Comparison of ENCODE assay signal across 19 cellular contexts in genomic region chr7:16684935-16685334, GRCh38. TPM values are rescaled to one million over a fixed set of nuclear protein-coding genes. Genes with fewer than 3 reads are reported as not detected.
DNase-seq lines count a peak whose midpoint lies in the region; ATAC-seq and TF ChIP-seq lines count a peak whose summit lies in the region.
"Had no signal": no experiment of that assay in that cellular context is flagged by ENCODE, and none has a peak within 500 bp of the region (broad histone marks: within the 10 kb centered on the region; RNA-seq: fewer than 3 reads in every experiment).

No MANE protein-coding gene starts in this region.

- peak overlapping the region; percentile 61 for H3K27ac ChIP-seq in smooth muscle cell (ENCODE audit: low read depth)
- H3K27ac ChIP-seq: heart left ventricle, neutrophil, right atrium auricular region had no signal

- CTCF ChIA-PET in activated CD8-positive, alpha-beta memory T cell treated with anti-CD3 and anti-CD28 coated beads, Interleukin-2, amount 10 ng/mL, durations not matched to agents 7 days and 5 days (lab: Charles Lee): interaction anchor here (0.7 to 1.2 kb wide), 2 partner anchors 10 to 21 kb away, joined by 3 to 5 read pairs; no protein-coding TSS in a partner anchor

- no peak for DNase-seq in activated CD8-positive, alpha-beta memory T cell treated with anti-CD3 and anti-CD28 coated beads, Interleukin-2, amount 10 ng/mL, durations not matched to agents 7 days and 5 days
- DNase-seq in activated CD8-positive, alpha-beta memory T cell treated with anti-CD3 and anti-CD28 coated beads, Interleukin-2, amount 50 U/mL, for 4 hours: no peak
- peak; percentile 25 for DNase-seq in LHCN-M2 (ENCODE audit: low read depth)
- no peak for DNase-seq in smooth muscle cell (lab: John Stamatoyannopoulos, UW; ENCODE audit: unreplicated experiment)
- no peak for DNase-seq in mucosa of descending colon
- DNase-seq in globus pallidus (ENCODE audit: low spot score): no peak
- no peak for DNase-seq in AG08396 (ENCODE audit: low spot score)
- DNase-seq: activated CD4-positive, alpha-beta T cell treated with anti-CD3 and anti-CD28 coated beads, Interleukin-2, amount 50 U/mL, for 4 hours; activated effector memory CD4-positive, alpha-beta T cell treated with anti-CD3 and anti-CD28 coated beads, Interleukin-2, amount 50 U/mL, for 16 hours; GOT3; heart left ventricle; mammary epithelial cell; NCI-H2029; NCI-H510A; SIG-M5; T1000 had no signal

- H3K4me1 ChIP-seq in smooth muscle cell (ENCODE audit: low read depth) (peaks cover 3% of the 10 kb centered on the region), mucosa of descending colon (ENCODE audit: low read depth) (no peaks in the 10 kb centered on the region)
- H3K4me1 ChIP-seq: heart left ventricle, right atrium auricular region had no signal

- peak overlapping the region; percentile 66 for H3K27ac Mint-ChIP-seq in activated CD8-positive, alpha-beta memory T cell treated with anti-CD3 and anti-CD28 coated beads, Interleukin-2, amount 10 ng/mL, durations not matched to agents 7 days and 5 days
- H3K27ac Mint-ChIP-seq in activated naive CD8-positive, alpha-beta T cell: peak overlapping the region; percentile 83

- peaks cover 24% of the 10 kb centered on the region for H3K36me3 ChIP-seq in smooth muscle cell (ENCODE audit: low read depth)
- H3K36me3 ChIP-seq in mucosa of descending colon (ENCODE audit: low read depth): no peaks in the 10 kb centered on the region
- H3K36me3 ChIP-seq: neutrophil had no signal

- H3K4me3 ChIP-seq in smooth muscle cell: no peak overlapping the region
- no peak overlapping the region for H3K4me3 ChIP-seq in mucosa of descending colon
- H3K4me3 ChIP-seq: heart left ventricle, right atrium auricular region had no signal

- no peaks in the 10 kb centered on the region for H4K20me1 ChIP-seq in smooth muscle cell (ENCODE audit: low read depth)

- H3K79me2 ChIP-seq in smooth muscle cell (ENCODE audit: low read depth): no peaks in the 10 kb centered on the region

- 73% methylated on average over 2 of the region's 2 CpGs for WGBS in smooth muscle cell (ENCODE audit: low lambda C conversion rate)

- no peaks in the 10 kb centered on the region for H3K27me3 ChIP-seq in smooth muscle cell (ENCODE audit: low read depth)
- H3K27me3 ChIP-seq: heart left ventricle, neutrophil, right atrium auricular region had no signal

- H3K4me2 ChIP-seq in smooth muscle cell: peak overlapping the region; percentile 4

- no peak overlapping the region for H2AFZ ChIP-seq in smooth muscle cell (ENCODE audit: low read depth)

- H3K9me3 ChIP-seq in smooth muscle cell (replicated peaks; ENCODE audit: low read depth): no peaks in the 10 kb centered on the region
- H3K9me3 ChIP-seq in mucosa of descending colon: no peaks in the 10 kb centered on the region
- H3K9me3 ChIP-seq: heart left ventricle, neutrophil, right atrium auricular region had no signal

- ATAC-seq in activated CD8-positive, alpha-beta memory T cell treated with anti-CD3 and anti-CD28 coated beads, Interleukin-2, amount 10 ng/mL, durations not matched to agents 7 days and 5 days: no peak
- ATAC-seq in mucosa of descending colon: no peak
- ATAC-seq: heart left ventricle had no signal

- TF ChIP-seq CTCF in smooth muscle cell (IDR thresholded peaks at IDR 0.05; ENCODE audit: borderline replicate concordance, insufficient read depth, poor library complexity, severe bottlenecking) (no peak), mucosa of descending colon (IDR thresholded peaks at IDR 0.05) (no peak)

- H3F3A ChIP-seq in smooth muscle cell (ENCODE audit: low read depth): peaks cover 5% of the 10 kb centered on the region

- peaks cover 7% of the 10 kb centered on the region for H3K4me1 Mint-ChIP-seq in activated CD8-positive, alpha-beta memory T cell treated with anti-CD3 and anti-CD28 coated beads, Interleukin-2, amount 10 ng/mL, durations not matched to agents 7 days and 5 days
- H3K4me1 Mint-ChIP-seq in activated naive CD8-positive, alpha-beta T cell (ENCODE audit: low read depth): peaks cover 19% of the 10 kb centered on the region

- peaks cover 47% of the 10 kb centered on the region for H3K36me3 Mint-ChIP-seq in activated CD8-positive, alpha-beta memory T cell treated with anti-CD3 and anti-CD28 coated beads, Interleukin-2, amount 10 ng/mL, durations not matched to agents 7 days and 5 days
- H3K36me3 Mint-ChIP-seq in activated naive CD8-positive, alpha-beta T cell: peaks cover 28% of the 10 kb centered on the region

- no peak overlapping the region for H3K9ac ChIP-seq in smooth muscle cell (ENCODE audit: low read depth)

- no peaks in the 10 kb centered on the region for H3K9me3 Mint-ChIP-seq in activated CD8-positive, alpha-beta memory T cell treated with anti-CD3 and anti-CD28 coated beads, Interleukin-2, amount 10 ng/mL, durations not matched to agents 7 days and 5 days (ENCODE audit: low read depth)
- H3K9me3 Mint-ChIP-seq in activated naive CD8-positive, alpha-beta T cell (ENCODE audit: low read depth): no peaks in the 10 kb centered on the region

- intact Hi-C loops in mucosa of descending colon (cut with DNase I, micrococcal nuclease): no loop called here

- no peak overlapping the region for H3K4me3 Mint-ChIP-seq in activated CD8-positive, alpha-beta memory T cell treated with anti-CD3 and anti-CD28 coated beads, Interleukin-2, amount 10 ng/mL, durations not matched to agents 7 days and 5 days
- no peak overlapping the region for H3K4me3 Mint-ChIP-seq in activated naive CD8-positive, alpha-beta T cell

- no peaks in the 10 kb centered on the region for H3K27me3 Mint-ChIP-seq in activated CD8-positive, alpha-beta memory T cell treated with anti-CD3 and anti-CD28 coated beads, Interleukin-2, amount 10 ng/mL, durations not matched to agents 7 days and 5 days
- no peaks in the 10 kb centered on the region for H3K27me3 Mint-ChIP-seq in activated naive CD8-positive, alpha-beta T cell

RNA-seq across cellular contexts. Expression of gene BZW2, which starts 39.0 kb away (rescaled TPM):
- 10 to 100 TPM; 49.9 to 72.1 TPM for total RNA-seq in activated CD8-positive, alpha-beta memory T cell treated with anti-CD3 and anti-CD28 coated beads, Interleukin-2, amount 10 ng/mL, durations not matched to agents 7 days and 5 days
- total RNA-seq in LHCN-M2 (2014; rRNA removed) (105 and 113 TPM in 2 replicates), smooth muscle cell (77.9 and 83.7 TPM in 2 replicates), mucosa of descending colon (10 to 100 TPM; 44.8 to 67.0 (median 65.3) TPM)
- polyA plus RNA-seq in LHCN-M2 (2012): 48.2 TPM
- 56.1 and 70.4 TPM in 2 replicates for polyA plus RNA-seq in smooth muscle cell

RNA-seq across cellular contexts. Expression of gene ANKMY2, which starts 39.4 kb away (rescaled TPM):
- 10 to 100 TPM; 11.5 to 13.1 TPM for total RNA-seq in activated CD8-positive, alpha-beta memory T cell treated with anti-CD3 and anti-CD28 coated beads, Interleukin-2, amount 10 ng/mL, durations not matched to agents 7 days and 5 days
- total RNA-seq in LHCN-M2 (2014; rRNA removed): 35.6 and 37.1 TPM in 2 replicates
- polyA plus RNA-seq in LHCN-M2 (2012): 15.5 TPM
- total RNA-seq in smooth muscle cell: 28.0 and 36.5 TPM in 2 replicates
- 24.0 and 25.5 TPM in 2 replicates for polyA plus RNA-seq in smooth muscle cell
- 10 to 100 TPM; 19.5 to 25.8 (median 22.8) TPM for total RNA-seq in mucosa of descending colon
